20 cellular contexts compared by ENCODE assay signal in genomic region chr10:133458021-133458709, GRCh38. TPM values are rescaled to one million over a fixed set of nuclear protein-coding genes. Genes with fewer than 3 reads are reported as not detected.
DNase-seq lines count a peak whose midpoint lies in the region; FAIRE-seq and TF ChIP-seq lines count a peak whose summit lies in the region.
"Had no signal": no experiment of that assay in that cellular context is flagged by ENCODE, and none has a peak within 500 bp of the region (broad histone marks: within the 10 kb centered on the region; RNA-seq: fewer than 3 reads in every experiment).

No MANE protein-coding gene starts in this region.

- intact Hi-C loops in kidney (cut with DNase I) (no loop called here), posterior vena cava (cut with DNase I) (no loop called here)

- H3K27me3 ChIP-seq in Peyer's patch, result no peaks in the 10 kb centered on the region

- TF ChIP-seq POLR2A in Peyer's patch (IDR thresholded peaks at IDR 0.05), result no peak

- H3K36me3 ChIP-seq in Peyer's patch, result no peaks in the 10 kb centered on the region
- no peaks in the 10 kb centered on the region for H3K36me3 ChIP-seq in kidney (ENCODE audit: control insufficient read depth in 1 of 2, insufficient read depth in 2 of 2, low read length in 2 of 2)

- H3K4me3 ChIP-seq in Peyer's patch, result no peak overlapping the region
- H3K4me3 ChIP-seq in kidney (ENCODE audit: low read length in 2 of 2), result no peak overlapping the region

- TF ChIP-seq CTCF in Peyer's patch (IDR thresholded peaks at IDR 0.05) (no peak), kidney (IDR thresholded peaks at IDR 0.05; ENCODE audit: borderline replicate concordance, extremely low read depth, insufficient read depth) (no peak)

- no peaks in the 10 kb centered on the region for H3K9me3 ChIP-seq in Peyer's patch
- H3K9me3 ChIP-seq in kidney (ENCODE audit: control insufficient read depth in 1 of 2, low read length in 2 of 2), result no peaks in the 10 kb centered on the region

- H3K9ac ChIP-seq in kidney (ENCODE audit: low read length in 2 of 2), result no peak overlapping the region

- FAIRE-seq in kidney (lab: Jason Lieb, UNC), result no peak
- FAIRE-seq: GM12892, GM18507, H1 had no signal

- DNase-seq in activated effector memory CD4-positive, alpha-beta T cell treated with anti-CD3 and anti-CD28 coated beads, Interleukin-2, amount 50 U/mL, for 16 hours, result peak; percentile 51
- no peak for DNase-seq in activated effector memory CD4-positive, alpha-beta T cell treated with Interleukin-2 at 50 U/mL for 16 hours
- DNase-seq in Peyer's patch (peak in 2 of 3 donors; percentile 0 to 34), kidney (peak; percentile 65), posterior vena cava (ENCODE audit: low spot score) (peak; percentile 76), AML-193 (lab: John Stamatoyannopoulos, UW) (no peak), NCI-H2081 treated with DMSO at 0.1 percent for 48 hours (lab: John Stamatoyannopoulos, UW) (no peak)
- DNase-seq: C1 segment of cervical spinal cord, DMS79, KBM-7, NCI-H1105 treated with DMSO at 0.1 percent for 48 hours, NCI-H1694, NCI-H510A, NCI-H774, SHP77 had no signal

- H3K27ac ChIP-seq in Peyer's patch (no peak overlapping the region), kidney (ENCODE audit: low read depth in 2 of 2, low read length in 2 of 2) (no peak overlapping the region)

- H3K4me1 ChIP-seq in Peyer's patch (no peaks in the 10 kb centered on the region), kidney (ENCODE audit: control insufficient read depth in 1 of 2, insufficient read depth in 1 of 2, low read depth in 1 of 2, low read length in 2 of 2) (no peaks in the 10 kb centered on the region)

RNA-seq across cellular contexts. Expression of gene SCART1, which starts 4.4 kb away (rescaled TPM):
- total RNA-seq in Peyer's patch, result 10 to 100 TPM in 2 of 4 donors, 1 to 10 TPM in 2; 1.9 to 14.6 (median 8.7) TPM
- 3.9 TPM for total RNA-seq in kidney
- polyA plus RNA-seq in kidney (ENCODE audit: insufficient read depth, low read depth, low replicate concordance), result 0.37 TPM
- total RNA-seq in posterior vena cava, result 1 to 10 TPM; 2.9 to 3.4 TPM

RNA-seq across cellular contexts. Expression of gene SPRN, which starts 33.7 kb away (rescaled TPM):
- total RNA-seq in Peyer's patch (under 1 TPM in 1 of 4 donors, not detected in 3; 0.47 TPM), kidney (not detected), posterior vena cava (under 1 TPM; 0.14 to 0.19 TPM)
- not detected for polyA plus RNA-seq in kidney (ENCODE audit: insufficient read depth, low read depth, low replicate concordance)
- total RNA-seq: A673, OCI-LY7 had no signal

Comparison
In these comparisons a context has a peak if more than half of its experiments do, and no peak if none do; other contexts are left out.
1. DNase-seq: peak in activated effector memory CD4-positive, alpha-beta T cell treated with anti-CD3 and anti-CD28 coated beads, Interleukin-2, amount 50 U/mL, for 16 hours (single experiment), Peyer's patch (2 of 3), kidney (single experiment) and posterior vena cava (single experiment); none in activated effector memory CD4-positive, alpha-beta T cell treated with Interleukin-2 at 50 U/mL for 16 hours (single experiment), AML-193 (0 of 2) and NCI-H2081 treated with DMSO at 0.1 percent for 48 hours (single experiment).